Comparison of ENCODE assay signal across 8 cellular contexts in the genomic region with DNA sequence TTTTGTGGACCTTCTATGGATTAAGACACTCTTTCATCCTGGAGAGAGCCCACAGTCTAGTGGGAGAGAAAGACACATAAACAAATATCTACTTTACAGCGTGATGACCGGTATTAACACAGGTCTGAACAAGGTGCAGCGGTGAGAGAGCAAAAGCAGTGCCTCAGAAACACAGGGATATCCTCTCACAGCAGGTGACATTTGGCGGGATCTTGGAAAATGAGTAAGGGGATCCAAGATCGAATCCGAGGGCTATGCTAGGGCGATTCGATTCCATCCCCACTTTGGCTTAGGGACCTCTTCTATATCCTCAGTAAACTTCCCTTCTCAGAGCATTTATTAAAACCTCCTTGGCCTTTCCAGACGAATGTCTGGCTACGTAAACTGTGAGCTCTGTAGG. TPM values are rescaled to one million over a fixed set of nuclear protein-coding genes. Genes with fewer than 3 reads are reported as not detected.
DNase-seq lines count a peak whose midpoint lies in the region; ATAC-seq, FAIRE-seq and TF ChIP-seq lines count a peak whose summit lies in the region.

No MANE protein-coding gene starts in this region.

- H3K9me2 ChIP-seq in HCT116 (ENCODE audit: insufficient read depth): no peaks in the 10 kb centered on the region

- TF ChIP-seq EP300 in HepG2 (IDR thresholded peaks at IDR 0.05; ENCODE audit: low read depth in 2 of 2, low read length in 2 of 2): no peak
- no peak for TF ChIP-seq EP300 in HepG2 (CRISPR knock-in tag; IDR thresholded peaks at IDR 0.05; ENCODE audit: borderline replicate concordance)
- TF ChIP-seq EP300 in upper lobe of left lung (IDR thresholded peaks at IDR 0.05): no peak

- TF ChIP-seq POLR2A in HCT116 (IDR thresholded peaks at IDR 0.05; ENCODE audit: borderline replicate concordance, extremely low read depth, insufficient read depth, insufficient read length): no peak
- no peak for TF ChIP-seq POLR2A in adrenal gland (IDR thresholded peaks at IDR 0.05)
- TF ChIP-seq POLR2A in HepG2 (IDR thresholded peaks at IDR 0.05; ENCODE audit: insufficient read depth in 1 of 2, low read depth in 2 of 2, low read length in 2 of 2): no peak
- TF ChIP-seq POLR2A in upper lobe of left lung (IDR thresholded peaks at IDR 0.05): no peak
- no peak for TF ChIP-seq POLR2A in H54 (IDR thresholded peaks at IDR 0.05; ENCODE audit: low read depth, low read length)

- H3K4me1 ChIP-seq in HCT116 (ENCODE audit: control insufficient read depth in 1 of 2, insufficient read depth in 2 of 2, low read length in 2 of 2) (peaks cover 9 to 17% of the 10 kb centered on the region in 2 experiments; a peak in 3 of 4 replicates), adrenal gland (replicated peaks in 1 of 2) (peaks cover 36 to 68% of the 10 kb centered on the region in 2 donors), HepG2 (ENCODE audit: insufficient read depth, low read length) (peaks cover 43% of the 10 kb centered on the region), upper lobe of left lung (peaks cover 41 to 65% (median 51%) of the 10 kb centered on the region in 4 donors)

- H3K27me3 ChIP-seq in HCT116 (ENCODE audit: insufficient read depth, low read length): no peaks in the 10 kb centered on the region
- H3K27me3 ChIP-seq in adrenal gland: no peaks in the 10 kb centered on the region
- no peaks in the 10 kb centered on the region; a peak in 1 of 5 replicates for H3K27me3 ChIP-seq in HepG2 (ENCODE audit: control insufficient read depth in 1 of 2, insufficient read depth in 2 of 2, low read length in 2 of 2)
- no peaks in the 10 kb centered on the region for H3K27me3 ChIP-seq in upper lobe of left lung

- H4K20me1 ChIP-seq in HCT116 (ENCODE audit: insufficient read depth) (peaks cover 9% of the 10 kb centered on the region; the same call in 1 of the 2 replicates), HepG2 (ENCODE audit: insufficient read depth, low read length) (peaks cover 9% of the 10 kb centered on the region; the same call in 1 of the 2 replicates)

- H3K4me3 ChIP-seq in AG10803 (ENCODE audit: low read length): peak overlapping the region; percentile 95
- H3K4me3 ChIP-seq in HCT116 (replicated peaks in 1 of 2; ENCODE audit: low read depth in 1 of 2, low read length in 2 of 2): peak overlapping the region; percentile 74 to 93
- H3K4me3 ChIP-seq in adrenal gland: peak overlapping the region in 3 of 4 donors; percentile 68 to 71 (median 68)
- peak overlapping the region; percentile 80 to 93 (median 89) for H3K4me3 ChIP-seq in HepG2 (replicated peaks in 1 of 3; ENCODE audit: insufficient read depth in 1 of 3, low read depth in 2 of 3, low read length in 3 of 3)
- H3K4me3 ChIP-seq in upper lobe of left lung: peak overlapping the region; percentile 83 to 97 (median 86)

- CTCF ChIA-PET in HCT116 (lab: Charles Lee) (interaction anchor here (0.6 to 1.4 kb wide), 14 partner anchors 10 to 1001 kb away, joined by 3 to 14 read pairs (median 4); a partner anchor contains a TSS), HepG2 (lab: Yijun Ruan, JAX; ENCODE audit: low intra/inter-chr PET ratio, low total read pairs) (no interaction called here)

- DNase-seq in AG10803 (ENCODE audit: low read depth): no peak
- no peak for DNase-seq in HCT116 (ENCODE audit: low read depth, low spot score)
- DNase-seq in adrenal gland: peak in 1 of 7 donors; percentile 28
- no peak for DNase-seq in HepG2 (ENCODE audit: low spot score)
- DNase-seq in upper lobe of left lung: no peak
- DNase-seq in GM03348 (ENCODE audit: low spot score): no peak
- no peak for DNase-seq in H54 (ENCODE audit: insufficient read length, low spot score)

- H2AFZ ChIP-seq in HCT116 (ENCODE audit: low read depth, low read length, poor library complexity, severe bottlenecking): no peak overlapping the region
- no peak overlapping the region for H2AFZ ChIP-seq in HepG2 (ENCODE audit: low read length)

- in situ Hi-C loops in HepG2 (cut with HindIII; ENCODE audit: extremely low pct_ligation_motif_present, low pct_unique_long_range_greater_than_20kb): no loop called here

- no TSS peak for BruUV-seq in HCT116 (replicated peaks; lab: Mats Ljungman, UMichigan)
- no TSS peak for BruUV-seq in HepG2 (replicated peaks; lab: Mats Ljungman, UMichigan)

- H3K79me2 ChIP-seq in HCT116 (ENCODE audit: insufficient read depth, low read length): peaks cover 72% of the 10 kb centered on the region
- peaks cover 55% of the 10 kb centered on the region for H3K79me2 ChIP-seq in HepG2 (ENCODE audit: insufficient read depth, low read length)

- POLR2A ChIA-PET in HCT116 (lab: Charles Lee): interaction anchor here (0.8 to 1.3 kb wide), 4 partner anchors 9 to 53 kb away, joined by 3 read pairs; a partner anchor contains a TSS
- POLR2A ChIA-PET in HepG2 (lab: Yijun Ruan, JAX): interaction anchor here (1.0 to 1.2 kb wide), 3 partner anchors 47 to 458 kb away, joined by 3 to 8 read pairs (median 8); a partner anchor contains a TSS

- no peak for TF ChIP-seq CTCF in AG10803 (conservative IDR thresholded peaks at IDR 0.05; ENCODE audit: low read length)
- TF ChIP-seq CTCF in HCT116 (IDR thresholded peaks at IDR 0.05 in 2 of 3, conservative IDR thresholded peaks at IDR 0.05 in 1 of 3; ENCODE audit: borderline replicate concordance in 1 of 3, insufficient read depth in 1 of 3, low read depth in 2 of 3, low read length in 2 of 3): no peak
- no peak for TF ChIP-seq CTCF in adrenal gland (IDR thresholded peaks at IDR 0.05)
- no peak for TF ChIP-seq CTCF in HepG2 (CRISPR knock-in tag; IDR thresholded peaks at IDR 0.05)
- no peak for TF ChIP-seq CTCF in upper lobe of left lung (IDR thresholded peaks at IDR 0.05)

- H3K4me2 ChIP-seq in HCT116 (ENCODE audit: low read length) (peak overlapping the region; percentile 89), HepG2 (ENCODE audit: low read depth, low read length) (peak overlapping the region; percentile 76)

- peaks cover 3 to 5% of the 10 kb centered on the region in 2 experiments; a peak in 1 of 4 replicates for H3K36me3 ChIP-seq in HCT116 (ENCODE audit: control insufficient read depth in 1 of 2, insufficient read depth in 2 of 2, low read length in 2 of 2)
- no peaks in the 10 kb centered on the region for H3K36me3 ChIP-seq in adrenal gland (replicated peaks in 1 of 2)
- H3K36me3 ChIP-seq in HepG2 (replicated peaks in 1 of 2; ENCODE audit: control insufficient read depth in 1 of 2, insufficient read depth in 2 of 2, low read length in 2 of 2): peaks cover 1 to 4% of the 10 kb centered on the region in 2 experiments; a peak in 2 of 5 replicates
- peaks cover 0 to 15% (median 0%) of the 10 kb centered on the region in 4 donors for H3K36me3 ChIP-seq in upper lobe of left lung

- H3K9me3 ChIP-seq in HCT116 (ENCODE audit: control insufficient read depth in 1 of 2, insufficient read depth in 1 of 2, low read depth in 1 of 2, low read length in 2 of 2) (no peaks in the 10 kb centered on the region), adrenal gland (replicated peaks in 1 of 3) (no peaks in the 10 kb centered on the region), HepG2 (ENCODE audit: low read length) (no peaks in the 10 kb centered on the region), upper lobe of left lung (no peaks in the 10 kb centered on the region)

- 5 to 6% (median 5%) methylated on average over 10 of the region's 10 CpGs for WGBS in adrenal gland, 4 donors
- 0% methylated on average over 10 of the region's 10 CpGs for WGBS in HepG2 (ENCODE audit: low lambda C conversion rate)
- WGBS in upper lobe of left lung, 2 donors: 10 to 14% methylated on average over 10 of the region's 10 CpGs

- H3K9ac ChIP-seq in HCT116 (ENCODE audit: low read length) (peak overlapping the region; percentile 92), HepG2 (ENCODE audit: insufficient read depth, low read depth, low read length) (peak overlapping the region; percentile 89)

- intact Hi-C loops in HCT116 (cut with micrococcal nuclease): no loop called here
- intact Hi-C loops in adrenal gland (cut with DNase I): no loop called here
- intact Hi-C loops in HepG2 (cut with micrococcal nuclease; ENCODE audit: unreplicated experiment): no loop called here

- no peak for FAIRE-seq in HepG2 (lab: Jason Lieb, UNC)
- FAIRE-seq in H54 (lab: Jason Lieb, UNC): no peak

- H3K27ac ChIP-seq in HCT116 (ENCODE audit: low read depth, low read length) (peak overlapping the region; percentile 36; the same call in 1 of the 2 replicates), adrenal gland (peak overlapping the region; percentile 69 to 96 (median 90)), HepG2 (ENCODE audit: extremely low read length, insufficient read depth, low read length) (peak overlapping the region; percentile 64), upper lobe of left lung (peak overlapping the region; percentile 93 to 95 (median 94))

- RAD21 ChIA-PET in HCT116 (lab: Charles Lee; ENCODE audit: low non-redundant PET in 1 of 2, low total read pairs in 2 of 2, uncharacterized antibody in 2 of 2, unreplicated experiment in 2 of 2): interaction anchor here in 1 of 2 experiments (1.4 kb wide), 1 partner anchor 346 kb away, joined by 3 read pairs; no protein-coding TSS in a partner anchor

- no peak for TF ChIP-seq RAD21 in HCT116 (IDR thresholded peaks at IDR 0.05; ENCODE audit: low read depth)
- TF ChIP-seq RAD21 in HepG2 (CRISPR knock-in tag; IDR thresholded peaks at IDR 0.05): no peak

- ATAC-seq in HCT116 (no peak), HepG2 (peak; percentile 12), upper lobe of left lung (ENCODE audit: low FRiP score in 2 of 2) (no peak), HG03378 (IDR thresholded peaks at IDR 0.05; ENCODE audit: unreplicated experiment) (no peak)

RNA-seq across cellular contexts. Expression of a gene that starts 0.7 kb away (rescaled TPM):
- total RNA-seq in HCT116 (2021; ENCODE audit: unreplicated experiment) (38.5 TPM), adrenal gland (100 to 1,000 TPM; 115 to 234 (median 160) TPM), HepG2 (2016; rRNA removed; fragmentation: Illumina TruSeq; extraction: Trizol) (53.9 and 70.9 TPM in 2 replicates), upper lobe of left lung (100 to 1,000 TPM in 1 of 6 donors, 10 to 100 TPM in 5; 57.6 to 145 (median 79.7) TPM)
- 15.9 and 21.2 TPM in 2 replicates for polyA plus RNA-seq in HCT116 (2012)
- polyA plus RNA-seq in adrenal gland (100 to 1,000 TPM in 1 of 3 donors, 10 to 100 TPM in 2; 55.3 to 388 (median 62.5) TPM), HepG2 (2011; rRNA removed) (13.8 and 16.8 TPM in 2 replicates)
- 14.1 and 14.4 TPM in 2 replicates for total RNA-seq in HepG2 (2016; cell fraction: cytosol; rRNA removed; fragmentation: Illumina TruSeq; extraction: Trizol; ENCODE audit: low read depth)
- total RNA-seq in HepG2 (2016; cell fraction: insoluble cytoplasmic fraction; rRNA removed; fragmentation: Illumina TruSeq; extraction: Trizol): 56.3 and 81.7 TPM in 2 replicates
- total RNA-seq in HepG2 (2016; cell fraction: membrane; rRNA removed; fragmentation: Illumina TruSeq; extraction: Trizol): 24.1 and 24.3 TPM in 2 replicates
- total RNA-seq in HepG2 (2016; cell fraction: nucleus; rRNA removed; fragmentation: Illumina TruSeq; extraction: Trizol): 38.4 and 39.1 TPM in 2 replicates
- polyA plus RNA-seq in HepG2 (2011; cell fraction: cytosol; rRNA removed): 8.5 and 12.6 TPM in 2 replicates
- 2.8 and 5.5 TPM in 2 replicates for polyA plus RNA-seq in HepG2 (2011; cell fraction: nucleus; rRNA removed)
- polyA plus RNA-seq in HepG2 (2012): 11.4 and 15.8 TPM in 2 replicates
- polyA plus RNA-seq in HepG2 (2016; cell fraction: cytosol; fragmentation: Illumina TruSeq; extraction: Trizol; ENCODE audit: low read depth): 8.2 and 12.5 TPM in 2 replicates
- polyA plus RNA-seq in HepG2 (2016; cell fraction: insoluble cytoplasmic fraction; fragmentation: Illumina TruSeq; extraction: Trizol; ENCODE audit: low read depth): 59.2 and 77.2 TPM in 2 replicates
- 14.9 and 19.0 TPM in 2 replicates for polyA plus RNA-seq in HepG2 (2016; cell fraction: membrane; fragmentation: Illumina TruSeq; extraction: Trizol; ENCODE audit: low read depth)
- 26.0 and 30.8 TPM in 2 replicates for polyA plus RNA-seq in HepG2 (2016; cell fraction: nucleus; fragmentation: Illumina TruSeq; extraction: Trizol; ENCODE audit: insufficient read depth, low read depth)
- 12.2 and 45.3 TPM in 2 replicates for polyA minus RNA-seq in HepG2 (2011; rRNA and poly(A)+ RNA removed; ENCODE audit: low replicate concordance)
- polyA minus RNA-seq in HepG2 (2011; cell fraction: cytosol; rRNA and poly(A)+ RNA removed): 14.9 and 15.7 TPM in 2 replicates
- polyA minus RNA-seq in HepG2 (2011; cell fraction: nucleus; rRNA and poly(A)+ RNA removed): 31.9 and 39.3 TPM in 2 replicates

RNA-seq across cellular contexts. Expression of a gene that starts 1.2 kb away (rescaled TPM):
- total RNA-seq in HCT116 (2021; ENCODE audit: unreplicated experiment): 192 TPM
- 127 and 163 TPM in 2 replicates for polyA plus RNA-seq in HCT116 (2012)
- 100 to 1,000 TPM in 1 of 8 donors, 10 to 100 TPM in 7; 41.8 to 141 (median 74.0) TPM for total RNA-seq in adrenal gland
- 100 to 1,000 TPM in 1 of 3 donors, 10 to 100 TPM in 2; 15.7 to 260 (median 26.3) TPM for polyA plus RNA-seq in adrenal gland
- total RNA-seq in HepG2 (2016; rRNA removed; fragmentation: Illumina TruSeq; extraction: Trizol): 246 and 389 TPM in 2 replicates
- 59.3 and 60.0 TPM in 2 replicates for total RNA-seq in HepG2 (2016; cell fraction: cytosol; rRNA removed; fragmentation: Illumina TruSeq; extraction: Trizol; ENCODE audit: low read depth)
- 252 and 396 TPM in 2 replicates for total RNA-seq in HepG2 (2016; cell fraction: insoluble cytoplasmic fraction; rRNA removed; fragmentation: Illumina TruSeq; extraction: Trizol)
- 74.9 and 81.0 TPM in 2 replicates for total RNA-seq in HepG2 (2016; cell fraction: membrane; rRNA removed; fragmentation: Illumina TruSeq; extraction: Trizol)
- 59.4 and 61.7 TPM in 2 replicates for total RNA-seq in HepG2 (2016; cell fraction: nucleus; rRNA removed; fragmentation: Illumina TruSeq; extraction: Trizol)
- polyA plus RNA-seq in HepG2 (2011; rRNA removed): 40.7 and 49.1 TPM in 2 replicates
- 27.7 and 40.2 TPM in 2 replicates for polyA plus RNA-seq in HepG2 (2011; cell fraction: cytosol; rRNA removed)
- polyA plus RNA-seq in HepG2 (2011; cell fraction: nucleus; rRNA removed): 9.8 and 13.1 TPM in 2 replicates
- polyA plus RNA-seq in HepG2 (2012): 106 and 109 TPM in 2 replicates
- polyA plus RNA-seq in HepG2 (2016; cell fraction: cytosol; fragmentation: Illumina TruSeq; extraction: Trizol; ENCODE audit: low read depth): 54.1 and 56.5 TPM in 2 replicates
- 301 and 323 TPM in 2 replicates for polyA plus RNA-seq in HepG2 (2016; cell fraction: insoluble cytoplasmic fraction; fragmentation: Illumina TruSeq; extraction: Trizol; ENCODE audit: low read depth)
- 52.2 and 52.4 TPM in 2 replicates for polyA plus RNA-seq in HepG2 (2016; cell fraction: membrane; fragmentation: Illumina TruSeq; extraction: Trizol; ENCODE audit: low read depth)
- 79.2 and 81.5 TPM in 2 replicates for polyA plus RNA-seq in HepG2 (2016; cell fraction: nucleus; fragmentation: Illumina TruSeq; extraction: Trizol; ENCODE audit: insufficient read depth, low read depth)
- 11.1 and 67.7 TPM in 2 replicates for polyA minus RNA-seq in HepG2 (2011; rRNA and poly(A)+ RNA removed; ENCODE audit: low replicate concordance)
- polyA minus RNA-seq in HepG2 (2011; cell fraction: cytosol; rRNA and poly(A)+ RNA removed): 39.7 and 43.5 TPM in 2 replicates
- 23.6 and 30.6 TPM in 2 replicates for polyA minus RNA-seq in HepG2 (2011; cell fraction: nucleus; rRNA and poly(A)+ RNA removed)
- 10 to 100 TPM; 10.3 to 88.2 (median 66.4) TPM for total RNA-seq in upper lobe of left lung

RNA-seq across cellular contexts. Expression of a gene that starts 53.1 kb away (rescaled TPM):
- total RNA-seq in HCT116 (2021; ENCODE audit: unreplicated experiment) (67.6 TPM), adrenal gland (100 to 1,000 TPM in 2 of 8 donors, 10 to 100 TPM in 6; 19.6 to 384 (median 45.1) TPM), HepG2 (2016; rRNA removed; fragmentation: Illumina TruSeq; extraction: Trizol) (1.5 and 1.9 TPM in 2 replicates), upper lobe of left lung (1 to 10 TPM in 5 of 6 donors, not detected in 1; 3.5 to 4.4 (median 3.8) TPM)
- polyA plus RNA-seq in HCT116 (2012): 81.1 and 106 TPM in 2 replicates
- polyA plus RNA-seq in adrenal gland (100 to 1,000 TPM in 1 of 3 donors, 10 to 100 TPM in 2; 35.8 to 339 (median 77.8) TPM), HepG2 (2011; rRNA removed) (0.26 and 0.51 TPM in 2 replicates)
- total RNA-seq in HepG2 (2016; cell fraction: cytosol; rRNA removed; fragmentation: Illumina TruSeq; extraction: Trizol; ENCODE audit: low read depth): not detected in 2 replicates
- total RNA-seq in HepG2 (2016; cell fraction: insoluble cytoplasmic fraction; rRNA removed; fragmentation: Illumina TruSeq; extraction: Trizol): 1.4 and 2.0 TPM in 2 replicates
- 0.65 and 0.77 TPM in 2 replicates for total RNA-seq in HepG2 (2016; cell fraction: membrane; rRNA removed; fragmentation: Illumina TruSeq; extraction: Trizol)
- total RNA-seq in HepG2 (2016; cell fraction: nucleus; rRNA removed; fragmentation: Illumina TruSeq; extraction: Trizol): 0.53 and 0.66 TPM in 2 replicates
- polyA plus RNA-seq in HepG2 (2011; cell fraction: cytosol; rRNA removed): 0.12 and 0.54 TPM in 2 replicates
- polyA plus RNA-seq in HepG2 (2011; cell fraction: nucleus; rRNA removed): 0.12 TPM in 1 of 2 replicates, not detected in the other
- polyA plus RNA-seq in HepG2 (2012): 0.19 and 0.78 TPM in 2 replicates
- polyA plus RNA-seq in HepG2 (2016; cell fraction: cytosol; fragmentation: Illumina TruSeq; extraction: Trizol; ENCODE audit: low read depth): 0.18 and 0.21 TPM in 2 replicates
- 2.5 and 2.9 TPM in 2 replicates for polyA plus RNA-seq in HepG2 (2016; cell fraction: insoluble cytoplasmic fraction; fragmentation: Illumina TruSeq; extraction: Trizol; ENCODE audit: low read depth)
- 0.47 and 0.62 TPM in 2 replicates for polyA plus RNA-seq in HepG2 (2016; cell fraction: membrane; fragmentation: Illumina TruSeq; extraction: Trizol; ENCODE audit: low read depth)
- 0.80 and 1.6 TPM in 2 replicates for polyA plus RNA-seq in HepG2 (2016; cell fraction: nucleus; fragmentation: Illumina TruSeq; extraction: Trizol; ENCODE audit: insufficient read depth, low read depth)
- 30.6 TPM in 1 of 2 replicates, not detected in the other for polyA minus RNA-seq in HepG2 (2011; rRNA and poly(A)+ RNA removed; ENCODE audit: low replicate concordance)
- 0.99 TPM in 1 of 2 replicates, not detected in the other for polyA minus RNA-seq in HepG2 (2011; cell fraction: cytosol; rRNA and poly(A)+ RNA removed)
- not detected in 2 replicates for polyA minus RNA-seq in HepG2 (2011; cell fraction: nucleus; rRNA and poly(A)+ RNA removed)

Comparison
In these comparisons a context has a peak if more than half of its experiments do, and no peak if none do; other contexts are left out.
1. H3K27ac ChIP-seq: peak in every context shown above with its lines; median percentile 94 in upper lobe of left lung; 90 in adrenal gland; 64 in HepG2; 36 in HCT116.